In the genomic region with DNA sequence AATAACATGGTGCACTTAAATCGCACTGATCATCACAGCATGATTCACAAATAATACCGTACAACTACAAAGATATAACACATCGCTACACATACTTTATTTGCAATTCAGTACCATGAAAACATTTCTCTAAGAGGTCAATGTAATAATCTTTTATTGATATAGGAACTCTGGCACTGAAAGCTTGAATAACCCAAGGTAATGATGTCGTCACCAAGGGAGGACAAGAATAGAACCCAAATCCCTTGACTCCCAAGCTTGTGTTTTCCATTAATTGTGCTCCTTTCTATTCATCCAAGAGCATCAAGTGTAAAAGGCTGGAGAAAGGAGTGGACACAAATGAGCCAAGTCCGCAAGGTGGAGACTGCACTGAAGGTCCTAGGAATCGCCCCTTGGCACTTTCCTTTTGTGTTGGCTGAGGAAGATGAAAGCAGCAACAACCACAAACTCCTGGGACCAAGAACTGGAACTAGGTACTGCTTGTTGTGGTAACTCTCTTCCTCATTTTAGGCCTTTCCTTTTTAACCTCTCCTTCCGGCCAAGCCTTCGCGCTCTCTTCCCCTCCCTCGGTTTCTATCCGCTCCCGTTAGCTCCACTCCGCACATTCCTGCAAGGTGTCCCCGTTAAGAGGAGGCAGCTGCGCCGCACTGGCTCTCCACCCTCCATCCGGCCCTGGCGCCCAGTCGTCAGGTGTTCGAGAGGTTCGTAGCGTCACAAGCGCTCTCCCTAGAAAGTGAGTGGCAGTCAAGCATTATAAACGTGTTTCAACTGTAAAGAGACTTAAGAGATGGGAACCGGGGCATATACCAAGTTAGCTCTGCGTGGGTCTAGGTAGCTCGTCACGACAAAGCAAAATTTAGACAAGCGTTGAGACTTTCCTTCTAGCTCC, we compare ENCODE assay signal across 8 cellular contexts.
A peak's percentile ranks its signal among the peaks of the same experiment; 100 is the strongest.
DNase-seq lines count a peak whose midpoint lies in the region; ATAC-seq lines count a peak whose summit lies in the region.

No MANE protein-coding gene starts in this region.

- peak overlapping the region; percentile 100 for H3K27ac ChIP-seq in angular gyrus (ENCODE audit: low read depth, low read length)

- peak overlapping the region; percentile 82 for H3K4me3 ChIP-seq in skeletal muscle cell (ENCODE audit: low read depth, low read length)

- DNase-seq in CMK (ENCODE audit: low read depth): peak; percentile 27
- DNase-seq in NOMO-1 treated with dmso at 0.1 percent for 144 hours (lab: John Stamatoyannopoulos, UW; ENCODE audit: unreplicated experiment): peak; percentile 82
- peak; percentile 69 for DNase-seq in iPS DF 19.7 (ENCODE audit: low read depth, low spot score)
- DNase-seq in skeletal muscle cell (ENCODE audit: low read depth): no peak
- DNase-seq in NAMALWA (ENCODE audit: low spot score): no peak

- peak; percentile 29 for ATAC-seq in GM19043 (IDR thresholded peaks at IDR 0.05; ENCODE audit: low read depth, unreplicated experiment)
- peak; percentile 25 for ATAC-seq in HG03139 (IDR thresholded peaks at IDR 0.05; ENCODE audit: unreplicated experiment)

Comparison
In these comparisons a context has a peak if more than half of its experiments do, and no peak if none do; other contexts are left out.
1. DNase-seq: peak in CMK (single experiment), NOMO-1 treated with dmso at 0.1 percent for 144 hours (single experiment) and iPS DF 19.7 (single experiment); none in skeletal muscle cell (single experiment) and NAMALWA (single experiment).